In genomic region chr16:14629919-14630619, GRCh38 we compare ENCODE assay signal across 1 cellular context.
A peak's percentile ranks its signal among the peaks of the same experiment; 100 is the strongest.
TF ChIP-seq lines count a peak whose summit lies in the region.

A gene with protein sequence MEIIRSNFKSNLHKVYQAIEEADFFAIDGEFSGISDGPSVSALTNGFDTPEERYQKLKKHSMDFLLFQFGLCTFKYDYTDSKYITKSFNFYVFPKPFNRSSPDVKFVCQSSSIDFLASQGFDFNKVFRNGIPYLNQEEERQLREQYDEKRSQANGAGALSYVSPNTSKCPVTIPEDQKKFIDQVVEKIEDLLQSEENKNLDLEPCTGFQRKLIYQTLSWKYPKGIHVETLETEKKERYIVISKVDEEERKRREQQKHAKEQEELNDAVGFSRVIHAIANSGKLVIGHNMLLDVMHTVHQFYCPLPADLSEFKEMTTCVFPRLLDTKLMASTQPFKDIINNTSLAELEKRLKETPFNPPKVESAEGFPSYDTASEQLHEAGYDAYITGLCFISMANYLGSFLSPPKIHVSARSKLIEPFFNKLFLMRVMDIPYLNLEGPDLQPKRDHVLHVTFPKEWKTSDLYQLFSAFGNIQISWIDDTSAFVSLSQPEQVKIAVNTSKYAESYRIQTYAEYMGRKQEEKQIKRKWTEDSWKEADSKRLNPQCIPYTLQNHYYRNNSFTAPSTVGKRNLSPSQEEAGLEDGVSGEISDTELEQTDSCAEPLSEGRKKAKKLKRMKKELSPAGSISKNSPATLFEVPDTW (minus strand): TSS chr16:14630260. CDS start chr16:14630125, 135 bp downstream.

TF ChIP-seq in HepG2, 621 proteins besides CTCF, POLR2A, EP300 and RAD21 (continued from another document):
- TF ChIP-seq SCMH1 (CRISPR knock-in tag; IDR thresholded peaks at IDR 0.05; ENCODE audit: borderline replicate concordance): no peak
- TF ChIP-seq ARNT (IDR thresholded peaks at IDR 0.05): no peak
- peak; percentile 77 for TF ChIP-seq ZNF740 (CRISPR knock-in tag; IDR thresholded peaks at IDR 0.05)
- peak; percentile 87 for TF ChIP-seq KLF6 (CRISPR knock-in tag; IDR thresholded peaks at IDR 0.05)
- peak; percentile 75 for TF ChIP-seq MED1 (CRISPR knock-in tag; IDR thresholded peaks at IDR 0.05)
- peak; percentile 21; the same call in 1 of the 2 replicates for TF ChIP-seq FOXA3 (CRISPR knock-in tag; IDR thresholded peaks at IDR 0.05)
- peak; percentile 99 for TF ChIP-seq HDAC1 (CRISPR knock-in tag; IDR thresholded peaks at IDR 0.05)
- no peak for TF ChIP-seq TCF12 (IDR thresholded peaks at IDR 0.05)
- TF ChIP-seq TCF12 (CRISPR knock-in tag; IDR thresholded peaks at IDR 0.05): peak; percentile 90
- TF ChIP-seq TAF15 (IDR thresholded peaks at IDR 0.05; ENCODE audit: low read depth, low read length, poor library complexity, severe bottlenecking): peak; percentile 57
- TF ChIP-seq RBFOX2 (IDR thresholded peaks at IDR 0.05; ENCODE audit: low read depth, low read length): peak; percentile 100
- TF ChIP-seq, protein P1, sequence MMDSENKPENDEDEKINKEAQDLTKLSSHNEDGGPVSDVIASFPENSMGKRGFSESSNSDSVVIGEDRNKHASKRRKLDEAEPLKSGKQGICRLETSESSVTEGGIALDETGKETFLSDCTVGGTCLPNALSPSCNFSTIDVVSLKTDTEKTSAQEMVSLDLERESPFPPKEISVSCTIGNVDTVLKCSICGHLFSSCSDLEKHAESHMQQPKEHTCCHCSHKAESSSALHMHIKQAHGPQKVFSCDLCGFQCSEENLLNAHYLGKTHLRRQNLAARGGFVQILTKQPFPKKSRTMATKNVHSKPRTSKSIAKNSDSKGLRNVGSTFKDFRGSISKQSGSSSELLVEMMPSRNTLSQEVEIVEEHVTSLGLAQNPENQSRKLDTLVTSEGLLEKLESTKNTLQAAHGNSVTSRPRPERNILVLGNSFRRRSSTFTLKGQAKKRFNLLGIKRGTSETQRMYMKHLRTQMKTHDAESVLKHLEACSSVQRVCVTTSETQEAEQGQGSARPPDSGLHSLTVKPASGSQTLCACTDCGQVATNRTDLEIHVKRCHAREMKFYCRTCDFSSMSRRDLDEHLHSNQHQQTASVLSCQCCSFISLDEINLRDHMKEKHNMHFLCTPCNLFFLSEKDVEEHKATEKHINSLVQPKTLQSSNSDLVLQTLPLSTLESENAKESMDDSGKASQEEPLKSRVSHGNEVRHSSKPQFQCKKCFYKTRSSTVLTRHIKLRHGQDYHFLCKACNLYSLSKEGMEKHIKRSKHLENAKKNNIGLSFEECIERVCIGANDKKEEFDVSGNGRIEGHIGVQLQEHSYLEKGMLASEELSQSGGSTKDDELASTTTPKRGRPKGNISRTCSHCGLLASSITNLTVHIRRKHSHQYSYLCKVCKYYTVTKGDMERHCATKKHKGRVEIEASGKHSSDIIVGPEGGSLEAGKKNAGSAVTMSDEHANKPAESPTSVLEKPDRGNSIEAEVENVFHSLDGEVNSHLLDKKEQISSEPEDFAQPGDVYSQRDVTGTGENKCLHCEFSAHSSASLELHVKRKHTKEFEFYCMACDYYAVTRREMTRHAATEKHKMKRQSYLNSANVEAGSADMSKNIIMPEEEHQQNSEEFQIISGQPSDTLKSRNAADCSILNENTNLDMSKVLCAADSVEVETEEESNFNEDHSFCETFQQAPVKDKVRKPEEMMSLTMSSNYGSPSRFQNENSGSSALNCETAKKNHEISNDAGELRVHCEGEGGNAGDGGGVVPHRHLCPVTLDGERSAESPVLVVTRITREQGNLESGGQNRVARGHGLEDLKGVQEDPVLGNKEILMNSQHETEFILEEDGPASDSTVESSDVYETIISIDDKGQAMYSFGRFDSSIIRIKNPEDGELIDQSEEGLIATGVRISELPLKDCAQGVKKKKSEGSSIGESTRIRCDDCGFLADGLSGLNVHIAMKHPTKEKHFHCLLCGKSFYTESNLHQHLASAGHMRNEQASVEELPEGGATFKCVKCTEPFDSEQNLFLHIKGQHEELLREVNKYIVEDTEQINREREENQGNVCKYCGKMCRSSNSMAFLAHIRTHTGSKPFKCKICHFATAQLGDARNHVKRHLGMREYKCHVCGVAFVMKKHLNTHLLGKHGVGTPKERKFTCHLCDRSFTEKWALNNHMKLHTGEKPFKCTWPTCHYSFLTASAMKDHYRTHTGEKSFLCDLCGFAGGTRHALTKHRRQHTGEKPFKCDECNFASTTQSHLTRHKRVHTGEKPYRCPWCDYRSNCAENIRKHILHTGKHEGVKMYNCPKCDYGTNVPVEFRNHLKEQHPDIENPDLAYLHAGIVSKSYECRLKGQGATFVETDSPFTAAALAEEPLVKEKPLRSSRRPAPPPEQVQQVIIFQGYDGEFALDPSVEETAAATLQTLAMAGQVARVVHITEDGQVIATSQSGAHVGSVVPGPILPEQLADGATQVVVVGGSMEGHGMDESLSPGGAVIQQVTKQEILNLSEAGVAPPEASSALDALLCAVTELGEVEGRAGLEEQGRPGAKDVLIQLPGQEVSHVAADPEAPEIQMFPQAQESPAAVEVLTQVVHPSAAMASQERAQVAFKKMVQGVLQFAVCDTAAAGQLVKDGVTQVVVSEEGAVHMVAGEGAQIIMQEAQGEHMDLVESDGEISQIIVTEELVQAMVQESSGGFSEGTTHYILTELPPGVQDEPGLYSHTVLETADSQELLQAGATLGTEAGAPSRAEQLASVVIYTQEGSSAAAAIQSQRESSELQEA (CRISPR knock-in tag; IDR thresholded peaks at IDR 0.05; ENCODE audit: not compliant biosample characterization): peak; percentile 99
- peak; percentile 55 for TF ChIP-seq RFXAP (CRISPR knock-in tag; IDR thresholded peaks at IDR 0.05; ENCODE audit: borderline replicate concordance)
- TF ChIP-seq ZMYM4 (CRISPR knock-in tag; IDR thresholded peaks at IDR 0.05): peak; percentile 94
- TF ChIP-seq ZNF672 (CRISPR knock-in tag; IDR thresholded peaks at IDR 0.05): no peak
- peak; percentile 2; the same call in 1 of the 2 replicates for TF ChIP-seq MAFF (IDR thresholded peaks at IDR 0.05; ENCODE audit: low read depth, low read length)
- no peak for TF ChIP-seq RCOR2 (CRISPR knock-in tag; IDR thresholded peaks at IDR 0.05)
- peak; percentile 97 for TF ChIP-seq NRL (CRISPR knock-in tag; IDR thresholded peaks at IDR 0.05; ENCODE audit: borderline replicate concordance)
- peak; percentile 92; the same call in 1 of the 2 replicates for TF ChIP-seq ZNF335 (CRISPR knock-in tag; IDR thresholded peaks at IDR 0.05)
- peak; percentile 99 for TF ChIP-seq ZNF547 (CRISPR knock-in tag; IDR thresholded peaks at IDR 0.05)
- peak; percentile 89 for TF ChIP-seq ZNF781 (CRISPR knock-in tag; IDR thresholded peaks at IDR 0.05; ENCODE audit: borderline replicate concordance, not compliant biosample characterization)
- TF ChIP-seq MIER3 (CRISPR knock-in tag; IDR thresholded peaks at IDR 0.05; ENCODE audit: borderline replicate concordance): no peak
- no peak; the same call in 1 of the 2 replicates for TF ChIP-seq HNF4A (CRISPR knock-in tag; IDR thresholded peaks at IDR 0.05)
- peak; percentile 97 for TF ChIP-seq NFKB2 (CRISPR knock-in tag; IDR thresholded peaks at IDR 0.05; ENCODE audit: borderline replicate concordance)
- no peak for TF ChIP-seq TBP (CRISPR knock-in tag; IDR thresholded peaks at IDR 0.05)
- no peak for TF ChIP-seq TBL1XR1 (IDR thresholded peaks at IDR 0.05; ENCODE audit: borderline replicate concordance, low read length, partially characterized antibody)
- no peak for TF ChIP-seq ZNF10 (CRISPR knock-in tag; IDR thresholded peaks at IDR 0.05; ENCODE audit: borderline replicate concordance, low read depth)
- peak; percentile 95 for TF ChIP-seq ZNF451 (CRISPR knock-in tag; IDR thresholded peaks at IDR 0.05)
- TF ChIP-seq HMG20A (CRISPR knock-in tag; IDR thresholded peaks at IDR 0.05; ENCODE audit: borderline replicate concordance): no peak
- no peak for TF ChIP-seq ADNP (CRISPR knock-in tag; IDR thresholded peaks at IDR 0.05)
- peak; percentile 98 for TF ChIP-seq ZNF275 (CRISPR knock-in tag; IDR thresholded peaks at IDR 0.05; ENCODE audit: borderline replicate concordance)
- TF ChIP-seq ELF1 (CRISPR knock-in tag; IDR thresholded peaks at IDR 0.05): peak; percentile 97
- peak; percentile 75; the same call in 1 of the 2 replicates for TF ChIP-seq ZNF253 (CRISPR knock-in tag; IDR thresholded peaks at IDR 0.05; ENCODE audit: borderline replicate concordance)
- no peak for TF ChIP-seq NR2F6 (IDR thresholded peaks at IDR 0.05)
- TF ChIP-seq NR2F6 (CRISPR knock-in tag; IDR thresholded peaks at IDR 0.05): no peak
- peak; percentile 94; the same call in 1 of the 2 replicates for TF ChIP-seq MTF2 (CRISPR knock-in tag; IDR thresholded peaks at IDR 0.05; ENCODE audit: borderline replicate concordance)
